Comparison of ENCODE assay signal across 1 cellular context in the genomic region with DNA sequence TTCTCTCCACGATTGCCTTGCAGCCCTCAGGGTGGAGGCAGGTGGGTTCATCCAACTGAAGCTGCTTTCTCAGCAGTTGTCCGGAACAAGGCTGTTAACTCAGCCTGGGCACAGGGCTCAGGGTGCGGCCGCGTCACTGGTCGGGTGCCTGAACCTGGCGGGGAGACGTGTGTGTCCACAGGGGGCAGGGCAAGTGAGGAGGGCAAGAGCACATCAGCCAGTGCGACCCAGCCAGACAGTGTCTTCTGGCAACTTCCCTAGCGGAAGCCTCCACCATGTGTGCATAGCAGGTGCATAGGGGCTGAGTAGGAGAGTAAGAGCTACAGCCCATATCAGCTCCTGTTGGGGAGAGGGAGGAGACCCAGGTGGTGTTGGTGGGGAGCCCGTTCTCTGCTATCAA.
TF ChIP-seq lines count a peak whose summit lies in the region.

No MANE protein-coding gene starts in this region.

TF ChIP-seq in H1, 55 proteins besides CTCF, POLR2A, EP300 and RAD21:
- TF ChIP-seq BCL11A (IDR thresholded peaks at IDR 0.05; ENCODE audit: low read depth in 2 of 2, low read length in 2 of 2) (no peak), SRF (IDR thresholded peaks at IDR 0.05; ENCODE audit: low read depth, low read length) (no peak), CEBPB (IDR thresholded peaks at IDR 0.05; ENCODE audit: low read depth, low read length) (no peak), HDAC2 (IDR thresholded peaks at IDR 0.05; ENCODE audit: borderline replicate concordance in 1 of 2, low read depth in 2 of 2, low read length in 2 of 2) (no peak), JUN (IDR thresholded peaks at IDR 0.05; ENCODE audit: low read depth, low read length) (no peak), SIN3A (conservative IDR thresholded peaks at IDR 0.05 in 1 of 2, IDR thresholded peaks at IDR 0.05 in 1 of 2; ENCODE audit: low read depth in 1 of 2, low read length in 2 of 2) (no peak), TAF1 (IDR thresholded peaks at IDR 0.05; ENCODE audit: low read depth, low read length) (no peak), SP4 (IDR thresholded peaks at IDR 0.05; ENCODE audit: low read length) (no peak), SUZ12 (IDR thresholded peaks at IDR 0.05; ENCODE audit: low read length) (no peak), SIRT6 (IDR thresholded peaks at IDR 0.05; ENCODE audit: low read length) (no peak), FOSL1 (IDR thresholded peaks at IDR 0.05; ENCODE audit: insufficient read depth, low read depth, low read length) (no peak), RNF2 (IDR thresholded peaks at IDR 0.05; ENCODE audit: borderline replicate concordance, low read depth, low read length, missing control alignments, poor library complexity, severe bottlenecking) (no peak)
- TF ChIP-seq, protein P1, sequence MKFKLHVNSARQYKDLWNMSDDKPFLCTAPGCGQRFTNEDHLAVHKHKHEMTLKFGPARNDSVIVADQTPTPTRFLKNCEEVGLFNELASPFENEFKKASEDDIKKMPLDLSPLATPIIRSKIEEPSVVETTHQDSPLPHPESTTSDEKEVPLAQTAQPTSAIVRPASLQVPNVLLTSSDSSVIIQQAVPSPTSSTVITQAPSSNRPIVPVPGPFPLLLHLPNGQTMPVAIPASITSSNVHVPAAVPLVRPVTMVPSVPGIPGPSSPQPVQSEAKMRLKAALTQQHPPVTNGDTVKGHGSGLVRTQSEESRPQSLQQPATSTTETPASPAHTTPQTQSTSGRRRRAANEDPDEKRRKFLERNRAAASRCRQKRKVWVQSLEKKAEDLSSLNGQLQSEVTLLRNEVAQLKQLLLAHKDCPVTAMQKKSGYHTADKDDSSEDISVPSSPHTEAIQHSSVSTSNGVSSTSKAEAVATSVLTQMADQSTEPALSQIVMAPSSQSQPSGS (IDR thresholded peaks at IDR 0.05; ENCODE audit: low read length): no peak
- TF ChIP-seq, protein P2, sequence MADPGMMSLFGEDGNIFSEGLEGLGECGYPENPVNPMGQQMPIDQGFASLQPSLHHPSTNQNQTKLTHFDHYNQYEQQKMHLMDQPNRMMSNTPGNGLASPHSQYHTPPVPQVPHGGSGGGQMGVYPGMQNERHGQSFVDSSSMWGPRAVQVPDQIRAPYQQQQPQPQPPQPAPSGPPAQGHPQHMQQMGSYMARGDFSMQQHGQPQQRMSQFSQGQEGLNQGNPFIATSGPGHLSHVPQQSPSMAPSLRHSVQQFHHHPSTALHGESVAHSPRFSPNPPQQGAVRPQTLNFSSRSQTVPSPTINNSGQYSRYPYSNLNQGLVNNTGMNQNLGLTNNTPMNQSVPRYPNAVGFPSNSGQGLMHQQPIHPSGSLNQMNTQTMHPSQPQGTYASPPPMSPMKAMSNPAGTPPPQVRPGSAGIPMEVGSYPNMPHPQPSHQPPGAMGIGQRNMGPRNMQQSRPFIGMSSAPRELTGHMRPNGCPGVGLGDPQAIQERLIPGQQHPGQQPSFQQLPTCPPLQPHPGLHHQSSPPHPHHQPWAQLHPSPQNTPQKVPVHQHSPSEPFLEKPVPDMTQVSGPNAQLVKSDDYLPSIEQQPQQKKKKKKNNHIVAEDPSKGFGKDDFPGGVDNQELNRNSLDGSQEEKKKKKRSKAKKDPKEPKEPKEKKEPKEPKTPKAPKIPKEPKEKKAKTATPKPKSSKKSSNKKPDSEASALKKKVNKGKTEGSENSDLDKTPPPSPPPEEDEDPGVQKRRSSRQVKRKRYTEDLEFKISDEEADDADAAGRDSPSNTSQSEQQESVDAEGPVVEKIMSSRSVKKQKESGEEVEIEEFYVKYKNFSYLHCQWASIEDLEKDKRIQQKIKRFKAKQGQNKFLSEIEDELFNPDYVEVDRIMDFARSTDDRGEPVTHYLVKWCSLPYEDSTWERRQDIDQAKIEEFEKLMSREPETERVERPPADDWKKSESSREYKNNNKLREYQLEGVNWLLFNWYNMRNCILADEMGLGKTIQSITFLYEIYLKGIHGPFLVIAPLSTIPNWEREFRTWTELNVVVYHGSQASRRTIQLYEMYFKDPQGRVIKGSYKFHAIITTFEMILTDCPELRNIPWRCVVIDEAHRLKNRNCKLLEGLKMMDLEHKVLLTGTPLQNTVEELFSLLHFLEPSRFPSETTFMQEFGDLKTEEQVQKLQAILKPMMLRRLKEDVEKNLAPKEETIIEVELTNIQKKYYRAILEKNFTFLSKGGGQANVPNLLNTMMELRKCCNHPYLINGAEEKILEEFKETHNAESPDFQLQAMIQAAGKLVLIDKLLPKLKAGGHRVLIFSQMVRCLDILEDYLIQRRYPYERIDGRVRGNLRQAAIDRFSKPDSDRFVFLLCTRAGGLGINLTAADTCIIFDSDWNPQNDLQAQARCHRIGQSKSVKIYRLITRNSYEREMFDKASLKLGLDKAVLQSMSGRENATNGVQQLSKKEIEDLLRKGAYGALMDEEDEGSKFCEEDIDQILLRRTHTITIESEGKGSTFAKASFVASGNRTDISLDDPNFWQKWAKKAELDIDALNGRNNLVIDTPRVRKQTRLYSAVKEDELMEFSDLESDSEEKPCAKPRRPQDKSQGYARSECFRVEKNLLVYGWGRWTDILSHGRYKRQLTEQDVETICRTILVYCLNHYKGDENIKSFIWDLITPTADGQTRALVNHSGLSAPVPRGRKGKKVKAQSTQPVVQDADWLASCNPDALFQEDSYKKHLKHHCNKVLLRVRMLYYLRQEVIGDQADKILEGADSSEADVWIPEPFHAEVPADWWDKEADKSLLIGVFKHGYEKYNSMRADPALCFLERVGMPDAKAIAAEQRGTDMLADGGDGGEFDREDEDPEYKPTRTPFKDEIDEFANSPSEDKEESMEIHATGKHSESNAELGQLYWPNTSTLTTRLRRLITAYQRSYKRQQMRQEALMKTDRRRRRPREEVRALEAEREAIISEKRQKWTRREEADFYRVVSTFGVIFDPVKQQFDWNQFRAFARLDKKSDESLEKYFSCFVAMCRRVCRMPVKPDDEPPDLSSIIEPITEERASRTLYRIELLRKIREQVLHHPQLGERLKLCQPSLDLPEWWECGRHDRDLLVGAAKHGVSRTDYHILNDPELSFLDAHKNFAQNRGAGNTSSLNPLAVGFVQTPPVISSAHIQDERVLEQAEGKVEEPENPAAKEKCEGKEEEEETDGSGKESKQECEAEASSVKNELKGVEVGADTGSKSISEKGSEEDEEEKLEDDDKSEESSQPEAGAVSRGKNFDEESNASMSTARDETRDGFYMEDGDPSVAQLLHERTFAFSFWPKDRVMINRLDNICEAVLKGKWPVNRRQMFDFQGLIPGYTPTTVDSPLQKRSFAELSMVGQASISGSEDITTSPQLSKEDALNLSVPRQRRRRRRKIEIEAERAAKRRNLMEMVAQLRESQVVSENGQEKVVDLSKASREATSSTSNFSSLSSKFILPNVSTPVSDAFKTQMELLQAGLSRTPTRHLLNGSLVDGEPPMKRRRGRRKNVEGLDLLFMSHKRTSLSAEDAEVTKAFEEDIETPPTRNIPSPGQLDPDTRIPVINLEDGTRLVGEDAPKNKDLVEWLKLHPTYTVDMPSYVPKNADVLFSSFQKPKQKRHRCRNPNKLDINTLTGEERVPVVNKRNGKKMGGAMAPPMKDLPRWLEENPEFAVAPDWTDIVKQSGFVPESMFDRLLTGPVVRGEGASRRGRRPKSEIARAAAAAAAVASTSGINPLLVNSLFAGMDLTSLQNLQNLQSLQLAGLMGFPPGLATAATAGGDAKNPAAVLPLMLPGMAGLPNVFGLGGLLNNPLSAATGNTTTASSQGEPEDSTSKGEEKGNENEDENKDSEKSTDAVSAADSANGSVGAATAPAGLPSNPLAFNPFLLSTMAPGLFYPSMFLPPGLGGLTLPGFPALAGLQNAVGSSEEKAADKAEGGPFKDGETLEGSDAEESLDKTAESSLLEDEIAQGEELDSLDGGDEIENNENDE (IDR thresholded peaks at IDR 0.05; ENCODE audit: insufficient replicate concordance, low read length): no peak
- TF ChIP-seq, protein P3, sequence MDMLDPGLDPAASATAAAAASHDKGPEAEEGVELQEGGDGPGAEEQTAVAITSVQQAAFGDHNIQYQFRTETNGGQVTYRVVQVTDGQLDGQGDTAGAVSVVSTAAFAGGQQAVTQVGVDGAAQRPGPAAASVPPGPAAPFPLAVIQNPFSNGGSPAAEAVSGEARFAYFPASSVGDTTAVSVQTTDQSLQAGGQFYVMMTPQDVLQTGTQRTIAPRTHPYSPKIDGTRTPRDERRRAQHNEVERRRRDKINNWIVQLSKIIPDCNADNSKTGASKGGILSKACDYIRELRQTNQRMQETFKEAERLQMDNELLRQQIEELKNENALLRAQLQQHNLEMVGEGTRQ (IDR thresholded peaks at IDR 0.05; ENCODE audit: low read length): no peak
TF ChIP-seq in H1: peak in this region for 0.
